8 cellular contexts compared by ENCODE assay signal in genomic region chr19:49876422-49877019, GRCh38. TPM values are rescaled to one million over a fixed set of nuclear protein-coding genes. Genes with fewer than 3 reads are reported as not detected.
DNase-seq lines count a peak whose midpoint lies in the region; ATAC-seq and TF ChIP-seq lines count a peak whose summit lies in the region.

No MANE protein-coding gene starts in this region.

- peak; percentile 98 for DNase-seq in COR-L47 (lab: John Stamatoyannopoulos, UW)
- DNase-seq in HUDEP-2 (lab: John Stamatoyannopoulos, UW; ENCODE audit: unreplicated experiment in 76 of 76) = peak; percentile 86 to 100 (median 99)
- DNase-seq in NOMO-1 treated with dmso at 0.1 percent for 144 hours (lab: John Stamatoyannopoulos, UW; ENCODE audit: unreplicated experiment) = peak; percentile 98
- peak; percentile 95 for DNase-seq in activated CD8-positive, alpha-beta memory T cell treated with anti-CD3 and anti-CD28 coated beads, Interleukin-2, amount 50 U/mL, for 1 hour (ENCODE audit: extremely low read depth)
- peak; percentile 96 for DNase-seq in endothelial cell (ENCODE audit: low spot score)
- peak; percentile 98 for DNase-seq in middle frontal gyrus (ENCODE audit: extremely low spot score, low spot score)
- DNase-seq in stimulated activated CD8-positive, alpha-beta memory T cell treated with anti-CD3 and anti-CD28 coated beads, Interleukin-2, amount 100 ng/mL, for 48 hours (ENCODE audit: low read depth in 2 of 2) = peak; percentile 93 to 96

- peak; percentile 45 for ATAC-seq in GM21381 (IDR thresholded peaks at IDR 0.05; ENCODE audit: unreplicated experiment)

- no peak overlapping the region for H3K27ac Mint-ChIP-seq in endothelial cell (ENCODE audit: unreplicated experiment)

- peaks cover 16% of the 10 kb centered on the region for H3K36me3 Mint-ChIP-seq in endothelial cell (ENCODE audit: low read depth, unreplicated experiment)

- no peak for TF ChIP-seq CTCF in endothelial cell (IDR thresholded peaks at IDR 0.05; ENCODE audit: unreplicated experiment)

- H3K4me3 Mint-ChIP-seq in endothelial cell (ENCODE audit: unreplicated experiment) = no peak overlapping the region

- H3K9me3 Mint-ChIP-seq in endothelial cell (ENCODE audit: unreplicated experiment) = no peaks in the 10 kb centered on the region

- H3K4me1 Mint-ChIP-seq in endothelial cell (ENCODE audit: unreplicated experiment) = peaks cover 31% of the 10 kb centered on the region

- H3K27me3 Mint-ChIP-seq in endothelial cell (ENCODE audit: unreplicated experiment) = peaks cover 26% of the 10 kb centered on the region

RNA-seq across cellular contexts. Expression of gene AKT1S1, which starts 0.6 kb away (rescaled TPM):
- 48.2 TPM for total RNA-seq in endothelial cell (ENCODE audit: unreplicated experiment)

RNA-seq across cellular contexts. Expression of gene TBC1D17, which starts 1.0 kb away (rescaled TPM):
- total RNA-seq in endothelial cell (ENCODE audit: unreplicated experiment) = 36.8 TPM

RNA-seq across cellular contexts. Expression of gene PNKP, which starts 9.1 kb away (rescaled TPM):
- total RNA-seq in endothelial cell (ENCODE audit: unreplicated experiment) = 96.0 TPM

RNA-seq across cellular contexts. Expression of gene IL4I1, which starts 20.2 kb away (rescaled TPM):
- total RNA-seq in endothelial cell (ENCODE audit: unreplicated experiment) = 0.90 TPM

RNA-seq across cellular contexts. Expression of gene PTOV1, which starts 25.6 kb away (rescaled TPM):
- 231 TPM for total RNA-seq in endothelial cell (ENCODE audit: unreplicated experiment)

Comparison
In these comparisons a context has a peak if more than half of its experiments do, and no peak if none do; other contexts are left out.
1. Peak in every context shown above with its lines: DNase-seq and ATAC-seq.